Comparison of ENCODE assay signal across 8 cellular contexts in genomic region chr19:8412783-8413592, GRCh38. TPM values are rescaled to one million over a fixed set of nuclear protein-coding genes. Genes with fewer than 3 reads are reported as not detected.
DNase-seq lines count a peak whose midpoint lies in the region; ATAC-seq and TF ChIP-seq lines count a peak whose summit lies in the region.

A gene with protein sequence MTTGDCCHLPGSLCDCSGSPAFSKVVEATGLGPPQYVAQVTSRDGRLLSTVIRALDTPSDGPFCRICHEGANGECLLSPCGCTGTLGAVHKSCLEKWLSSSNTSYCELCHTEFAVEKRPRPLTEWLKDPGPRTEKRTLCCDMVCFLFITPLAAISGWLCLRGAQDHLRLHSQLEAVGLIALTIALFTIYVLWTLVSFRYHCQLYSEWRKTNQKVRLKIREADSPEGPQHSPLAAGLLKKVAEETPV (plus strand): TSS chr19:8413305. CDS start chr19:8421841, 8,536 bp downstream.

- POLR2A ChIA-PET in WTC11 (lab: Charles Lee) = interaction anchor here (0.5 to 1.3 kb wide), 6 partner anchors 11 to 114 kb away, joined by 3 to 5 read pairs (median 3); partner anchors contain the start of gene HNRNPM

- H3K27ac Mint-ChIP-seq in WTC11 = no peak within 1 kb of the TSS

- H3K4me3 Mint-ChIP-seq in WTC11 = peak within 1 kb of the TSS; percentile 59

- peak within 1 kb of the TSS; percentile 60 to 75 for H3K4me3 ChIP-seq in cardiac fibroblast (replicated peaks in 1 of 2; ENCODE audit: low read depth in 2 of 2, low read length in 2 of 2)

- CTCF ChIA-PET in WTC11 (lab: Charles Lee) = interaction anchor here (0.6 to 3.4 kb wide), 50 partner anchors 11 to 544 kb away, joined by 3 to 58 read pairs (median 5); partner anchors contain the start of genes ANGPTL4, HNRNPM, KANK3 and MYO1F

- ATAC-seq in GM19023 (IDR thresholded peaks at IDR 0.05; ENCODE audit: unreplicated experiment) (peak; percentile 100), HG03196 (IDR thresholded peaks at IDR 0.05; ENCODE audit: unreplicated experiment) (peak; percentile 99), WTC11 (peak; percentile 99)

- DNase-seq in AG09319 (ENCODE audit: extremely low read depth, low read depth) (peak; percentile 96), NCI-H226 (peak; percentile 90), WTC11 (ENCODE audit: low spot score) (peak; percentile 96), cardiac fibroblast (ENCODE audit: low read depth in 2 of 2) (peak; percentile 97 to 99), iris pigment epithelial cell (ENCODE audit: low read depth) (peak; percentile 97)
- peak; percentile 91 to 93 for DNase-seq in stimulated activated CD4-positive, alpha-beta T cell treated with anti-CD3 and anti-CD28 coated beads, Interleukin-12 subunit alpha, Interleukin-12 subunit beta, amount 100 ng/mL, for 24 hours (ENCODE audit: low read depth in 2 of 2)

- H3K36me3 Mint-ChIP-seq in WTC11 = no peaks in the 10 kb centered on the region

- H3K4me1 Mint-ChIP-seq in WTC11 = peaks cover 4% of the 10 kb centered on the region

- peaks cover 8% of the 10 kb centered on the region for H3K9me3 Mint-ChIP-seq in WTC11

- H3K27me3 Mint-ChIP-seq in WTC11 (ENCODE audit: low read depth) = peaks cover 2% of the 10 kb centered on the region; the same call in 1 of the 2 replicates

- peak; percentile 49 for TF ChIP-seq CTCF in AG09319 (IDR thresholded peaks at IDR 0.05; ENCODE audit: low read depth, low read length)
- TF ChIP-seq CTCF in WTC11 (IDR thresholded peaks at IDR 0.05) = no peak; the same call in 1 of the 2 replicates
- peak; percentile 41 for TF ChIP-seq CTCF in cardiac fibroblast (IDR thresholded peaks at IDR 0.05; ENCODE audit: low read depth, low read length)

TF ChIP-seq in WTC11, 78 proteins besides CTCF, POLR2A, EP300 and RAD21:
- TF ChIP-seq NFYB (CRISPR knock-in tag; conservative IDR thresholded peaks at IDR 0.05; ENCODE audit: low read depth) = peak; percentile 90
- TF ChIP-seq ZNF317 (CRISPR knock-in tag; IDR thresholded peaks at IDR 0.05; ENCODE audit: borderline replicate concordance, low read depth) = no peak
- TF ChIP-seq, protein P1, sequence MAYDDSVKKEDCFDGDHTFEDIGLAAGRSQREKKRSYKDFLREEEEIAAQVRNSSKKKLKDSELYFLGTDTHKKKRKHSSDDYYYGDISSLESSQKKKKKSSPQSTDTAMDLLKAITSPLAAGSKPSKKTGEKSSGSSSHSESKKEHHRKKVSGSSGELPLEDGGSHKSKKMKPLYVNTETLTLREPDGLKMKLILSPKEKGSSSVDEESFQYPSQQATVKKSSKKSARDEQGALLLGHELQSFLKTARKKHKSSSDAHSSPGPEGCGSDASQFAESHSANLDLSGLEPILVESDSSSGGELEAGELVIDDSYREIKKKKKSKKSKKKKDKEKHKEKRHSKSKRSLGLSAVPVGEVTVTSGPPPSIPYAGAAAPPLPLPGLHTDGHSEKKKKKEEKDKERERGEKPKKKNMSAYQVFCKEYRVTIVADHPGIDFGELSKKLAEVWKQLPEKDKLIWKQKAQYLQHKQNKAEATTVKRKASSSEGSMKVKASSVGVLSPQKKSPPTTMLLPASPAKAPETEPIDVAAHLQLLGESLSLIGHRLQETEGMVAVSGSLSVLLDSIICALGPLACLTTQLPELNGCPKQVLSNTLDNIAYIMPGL (CRISPR knock-in tag; IDR thresholded peaks at IDR 0.05) = peak; percentile 40
- TF ChIP-seq, protein P2, sequence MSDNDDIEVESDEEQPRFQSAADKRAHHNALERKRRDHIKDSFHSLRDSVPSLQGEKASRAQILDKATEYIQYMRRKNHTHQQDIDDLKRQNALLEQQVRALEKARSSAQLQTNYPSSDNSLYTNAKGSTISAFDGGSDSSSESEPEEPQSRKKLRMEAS (CRISPR knock-in tag; IDR thresholded peaks at IDR 0.05) = peak; percentile 24; the same call in 1 of the 2 replicates
- peak; percentile 98 for TF ChIP-seq SP1 (CRISPR knock-in tag; conservative IDR thresholded peaks at IDR 0.05)
- TF ChIP-seq, protein P3, sequence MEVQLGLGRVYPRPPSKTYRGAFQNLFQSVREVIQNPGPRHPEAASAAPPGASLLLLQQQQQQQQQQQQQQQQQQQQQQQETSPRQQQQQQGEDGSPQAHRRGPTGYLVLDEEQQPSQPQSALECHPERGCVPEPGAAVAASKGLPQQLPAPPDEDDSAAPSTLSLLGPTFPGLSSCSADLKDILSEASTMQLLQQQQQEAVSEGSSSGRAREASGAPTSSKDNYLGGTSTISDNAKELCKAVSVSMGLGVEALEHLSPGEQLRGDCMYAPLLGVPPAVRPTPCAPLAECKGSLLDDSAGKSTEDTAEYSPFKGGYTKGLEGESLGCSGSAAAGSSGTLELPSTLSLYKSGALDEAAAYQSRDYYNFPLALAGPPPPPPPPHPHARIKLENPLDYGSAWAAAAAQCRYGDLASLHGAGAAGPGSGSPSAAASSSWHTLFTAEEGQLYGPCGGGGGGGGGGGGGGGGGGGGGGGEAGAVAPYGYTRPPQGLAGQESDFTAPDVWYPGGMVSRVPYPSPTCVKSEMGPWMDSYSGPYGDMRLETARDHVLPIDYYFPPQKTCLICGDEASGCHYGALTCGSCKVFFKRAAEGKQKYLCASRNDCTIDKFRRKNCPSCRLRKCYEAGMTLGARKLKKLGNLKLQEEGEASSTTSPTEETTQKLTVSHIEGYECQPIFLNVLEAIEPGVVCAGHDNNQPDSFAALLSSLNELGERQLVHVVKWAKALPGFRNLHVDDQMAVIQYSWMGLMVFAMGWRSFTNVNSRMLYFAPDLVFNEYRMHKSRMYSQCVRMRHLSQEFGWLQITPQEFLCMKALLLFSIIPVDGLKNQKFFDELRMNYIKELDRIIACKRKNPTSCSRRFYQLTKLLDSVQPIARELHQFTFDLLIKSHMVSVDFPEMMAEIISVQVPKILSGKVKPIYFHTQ (CRISPR knock-in tag; IDR thresholded peaks at IDR 0.05) = no peak
- no peak for TF ChIP-seq ESRRA (CRISPR knock-in tag; IDR thresholded peaks at IDR 0.05; ENCODE audit: borderline replicate concordance)

RNA-seq across cellular contexts. Expression of the gene that starts here (rescaled TPM):
- total RNA-seq in WTC11 (2021) = 20.2 to 30.4 TPM (median 27.5 TPM) in 3 replicates

Comparison
In these comparisons a context has a peak if more than half of its experiments do, and no peak if none do; other contexts are left out.
1. Peak in every context shown above with its lines: DNase-seq, ATAC-seq and H3K4me3 ChIP-seq.